ENCODE assay signal across 14 cellular contexts in the genomic region with DNA sequence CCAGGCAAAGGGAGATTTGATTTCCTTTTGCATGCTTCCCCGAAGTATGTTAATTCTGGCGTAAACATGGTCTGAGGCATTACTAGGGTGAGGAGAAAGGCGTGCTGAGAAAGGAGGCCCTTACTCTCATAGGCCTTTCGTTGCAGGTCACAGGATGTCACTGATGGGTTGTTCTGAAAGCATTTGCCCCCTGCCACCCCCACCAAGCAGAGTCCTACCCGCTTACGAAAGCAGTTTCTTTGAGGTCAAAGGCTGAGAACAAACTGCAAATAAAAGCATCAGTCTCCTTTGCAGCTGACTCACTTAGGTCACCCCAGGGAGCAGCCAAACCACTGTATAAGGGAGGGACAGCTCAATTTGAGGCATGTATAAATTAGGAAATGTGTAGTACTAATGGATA. TPM values are rescaled to one million over a fixed set of nuclear protein-coding genes. Genes with fewer than 3 reads are reported as not detected.
A peak's percentile ranks its signal among the peaks of the same experiment; 100 is the strongest.
DNase-seq lines count a peak whose midpoint lies in the region; ATAC-seq, FAIRE-seq and TF ChIP-seq lines count a peak whose summit lies in the region.
"Had no signal": no experiment of that assay in that cellular context is flagged by ENCODE, and none has a peak within 500 bp of the region (broad histone marks: within the 10 kb centered on the region; RNA-seq: fewer than 3 reads in every experiment).

No MANE protein-coding gene starts in this region.

- H3K4me3 Mint-ChIP-seq in neural progenitor cell = peak overlapping the region; percentile 58
- H3K4me3 Mint-ChIP-seq: CD8-positive, alpha-beta memory T cell had no signal

- H3K36me3 ChIP-seq in adrenal gland (replicated peaks in 1 of 2) (no peaks in the 10 kb centered on the region), neural progenitor cell (no peaks in the 10 kb centered on the region), tibial artery (no peaks in the 10 kb centered on the region)

- H3K4me3 ChIP-seq in adrenal gland (no peak overlapping the region), foreskin fibroblast (ENCODE audit: low read depth in 1 of 2, low read length in 2 of 2) (no peak overlapping the region), neural progenitor cell (no peak overlapping the region), tibial artery (no peak overlapping the region)

- 53 to 65% (median 65%) methylated on average over 6 of the region's 6 CpGs for WGBS in adrenal gland, 4 donors

- intact Hi-C loops in adrenal gland (cut with DNase I) (no loop called here), tibial artery (cut with DNase I; ENCODE audit: low total_unique reads) (no loop called here)

- H3K9me3 ChIP-seq in adrenal gland (replicated peaks in 1 of 3) = no peaks in the 10 kb centered on the region
- no peaks in the 10 kb centered on the region for H3K9me3 ChIP-seq in neural progenitor cell (ENCODE audit: low read depth)
- no peaks in the 10 kb centered on the region for H3K9me3 ChIP-seq in tibial artery

- no peaks in the 10 kb centered on the region for H3K9me3 Mint-ChIP-seq in neural progenitor cell
- H3K9me3 Mint-ChIP-seq: CD8-positive, alpha-beta memory T cell had no signal

- peaks cover 40% of the 10 kb centered on the region for H3K4me1 Mint-ChIP-seq in neural progenitor cell
- H3K4me1 Mint-ChIP-seq: CD8-positive, alpha-beta memory T cell had no signal

- H2AFZ ChIP-seq in neural progenitor cell (replicated peaks) = peak overlapping the region; percentile 73

- no peak for ATAC-seq in GM18519 (IDR thresholded peaks at IDR 0.05; ENCODE audit: low FRiP score, unreplicated experiment)

- H3K27me3 ChIP-seq in adrenal gland = no peaks in the 10 kb centered on the region
- H3K27me3 ChIP-seq in neural progenitor cell = no peaks in the 10 kb centered on the region
- H3K27me3 ChIP-seq in tibial artery = no peaks in the 10 kb centered on the region

- DNase-seq in adrenal gland (peak in 6 of 7 donors; percentile 30 to 78 (median 53)), foreskin fibroblast (peak; percentile 71 to 84), neural progenitor cell (ENCODE audit: low spot score) (no peak), tibial artery (peak; percentile 50 to 86), H54 (ENCODE audit: insufficient read length, low spot score) (no peak), GM19239 (ENCODE audit: insufficient read length, low spot score) (no peak), SHP77 (lab: John Stamatoyannopoulos, UW) (no peak)
- DNase-seq: CD8-positive, alpha-beta memory T cell; cortex of kidney; glutamatergic neuron; NCI-H2227 treated with DMSO at 0.1 percent for 48 hours; stimulated activated CD4-positive, alpha-beta T cell treated with anti-CD3 and anti-CD28 coated beads, Interleukin-2, amount 100 ng/mL, for 24 hours; substantia nigra had no signal

- H3K4me2 ChIP-seq in neural progenitor cell = peak overlapping the region; percentile 33

- H3K36me3 Mint-ChIP-seq in neural progenitor cell = no peaks in the 10 kb centered on the region
- H3K36me3 Mint-ChIP-seq: CD8-positive, alpha-beta memory T cell had no signal

- H3K9ac ChIP-seq in neural progenitor cell = no peak overlapping the region

- TF ChIP-seq CTCF in adrenal gland (IDR thresholded peaks at IDR 0.05) (no peak), foreskin fibroblast (IDR thresholded peaks at IDR 0.05; ENCODE audit: low read depth, low read length) (no peak), neural progenitor cell (IDR thresholded peaks at IDR 0.05) (no peak), tibial artery (IDR thresholded peaks at IDR 0.05) (no peak)

- H3K4me1 ChIP-seq in adrenal gland (replicated peaks in 1 of 2) (no peaks in the 10 kb centered on the region), neural progenitor cell (peaks cover 31% of the 10 kb centered on the region), tibial artery (peaks cover 0 to 73% (median 27%) of the 10 kb centered on the region in 4 donors)

- peaks cover 2% of the 10 kb centered on the region for H3K27me3 Mint-ChIP-seq in neural progenitor cell (ENCODE audit: insufficient read depth, low read depth)

- no peak for TF ChIP-seq POLR2A in adrenal gland (IDR thresholded peaks at IDR 0.05)
- no peak for TF ChIP-seq POLR2A in H54 (IDR thresholded peaks at IDR 0.05; ENCODE audit: low read depth, low read length)

- H3F3A ChIP-seq in neural progenitor cell (ENCODE audit: low read depth) = no peaks in the 10 kb centered on the region

- H3K27ac Mint-ChIP-seq in neural progenitor cell = no peak overlapping the region
- H3K27ac Mint-ChIP-seq: CD8-positive, alpha-beta memory T cell had no signal

- H3K27ac ChIP-seq in adrenal gland (peak overlapping the region in 4 of 5 donors; percentile 24 to 84 (median 50)), neural progenitor cell (peak overlapping the region; percentile 44), tibial artery (peak overlapping the region; percentile 90)

- no peaks in the 10 kb centered on the region for H3K79me2 ChIP-seq in neural progenitor cell (ENCODE audit: low read depth)

- FAIRE-seq in H54 (lab: Jason Lieb, UNC) (no peak), GM19239 (lab: Jason Lieb, UNC) (no peak)

- H4K20me1 ChIP-seq in neural progenitor cell (ENCODE audit: low read depth) = no peaks in the 10 kb centered on the region

RNA-seq across cellular contexts. Expression of gene BPGM, which starts 57.1 kb away (rescaled TPM):
- total RNA-seq in adrenal gland (10 to 100 TPM; 12.1 to 23.2 (median 17.2) TPM), neural progenitor cell (ENCODE audit: low replicate concordance) (25.5 and 49.7 TPM in 2 replicates)
- 10 to 100 TPM; 17.6 to 33.2 (median 21.0) TPM for polyA plus RNA-seq in adrenal gland

Comparison
In these comparisons a context has a peak if more than half of its experiments do, and no peak if none do; other contexts are left out.
1. DNase-seq: peak in adrenal gland (6 of 7), foreskin fibroblast (2 of 2) and tibial artery (2 of 2); none in neural progenitor cell (single experiment), H54 (single experiment), GM19239 (single experiment) and SHP77 (0 of 2).
2. Peak in every context shown above with its lines, with median percentiles within 50 percentile points of each other: H3K27ac ChIP-seq.